ENCODE assay signal across 8 cellular contexts in genomic region chr3:105868450-105868744, GRCh38. TPM values are rescaled to one million over a fixed set of nuclear protein-coding genes. Genes with fewer than 3 reads are reported as not detected.
DNase-seq lines count a peak whose midpoint lies in the region; ATAC-seq and TF ChIP-seq lines count a peak whose summit lies in the region.

No MANE protein-coding gene starts in this region.

- no peaks in the 10 kb centered on the region for H3K27me3 ChIP-seq in H7 (ENCODE audit: control insufficient read depth, insufficient read depth, low read length)

- no peaks in the 10 kb centered on the region for H3K36me3 ChIP-seq in H7 (replicated peaks; ENCODE audit: control insufficient read depth, insufficient read depth, low read length)

- peaks cover 31 to 54% of the 10 kb centered on the region in 2 donors for H3K4me1 Mint-ChIP-seq in natural killer cell treated with Interleukin-12 subunit alpha and Interleukin-12 subunit beta and Interleukin-15 and Interleukin-18, amount 100 ng/mL, for 72 hours (ENCODE audit: low read depth in 2 of 2)

- H3K36me3 Mint-ChIP-seq in natural killer cell treated with Interleukin-12 subunit alpha and Interleukin-12 subunit beta and Interleukin-15 and Interleukin-18, amount 100 ng/mL, for 72 hours, result peaks cover 12% of the 10 kb centered on the region

- H3K27me3 Mint-ChIP-seq in natural killer cell treated with Interleukin-12 subunit alpha and Interleukin-12 subunit beta and Interleukin-15 and Interleukin-18, amount 100 ng/mL, for 72 hours, result no peaks in the 10 kb centered on the region

- H3K27ac Mint-ChIP-seq in natural killer cell treated with Interleukin-12 subunit alpha and Interleukin-12 subunit beta and Interleukin-15 and Interleukin-18, amount 100 ng/mL, for 72 hours, result peak overlapping the region; percentile 87 to 96

- no peaks in the 10 kb centered on the region for H3K9me3 Mint-ChIP-seq in natural killer cell treated with Interleukin-12 subunit alpha and Interleukin-12 subunit beta and Interleukin-15 and Interleukin-18, amount 100 ng/mL, for 72 hours

- H3K4me3 ChIP-seq in H7 (ENCODE audit: insufficient read depth, low read depth, low read length), result peak overlapping the region; percentile 92
- peak overlapping the region; percentile 73 for H3K4me3 ChIP-seq in fibroblast of villous mesenchyme (ENCODE audit: low read depth, low read length)

- peak; percentile 26 to 45 for ATAC-seq in natural killer cell treated with Interleukin-12 subunit alpha and Interleukin-12 subunit beta and Interleukin-15 and Interleukin-18, amount 100 ng/mL, for 72 hours

- DNase-seq in NCI-H510A treated with DMSO at 0.1 percent for 48 hours (lab: John Stamatoyannopoulos, UW) (peak; percentile 35), NCI-H510A (lab: John Stamatoyannopoulos, UW) (no peak), H7 (peak; percentile 69), NAMALWA (ENCODE audit: low spot score) (peak; percentile 39), fibroblast of villous mesenchyme (ENCODE audit: low read depth) (peak; percentile 57), NCI-H2107 treated with DMSO at 0.1 percent for 48 hours (lab: John Stamatoyannopoulos, UW; ENCODE audit: unreplicated experiment) (no peak)
- peak; percentile 77 for DNase-seq in activated effector memory CD4-positive, alpha-beta T cell treated with anti-CD3 and anti-CD28 coated beads, Interleukin-2, amount 50 U/mL, for 16 hours
- peak; percentile 70 for DNase-seq in natural killer cell treated with Interleukin-12 subunit alpha and Interleukin-12 subunit beta and Interleukin-15 and Interleukin-18, amount 100 ng/mL, for 72 hours (ENCODE audit: low spot score)

- H3K4me3 Mint-ChIP-seq in natural killer cell treated with Interleukin-12 subunit alpha and Interleukin-12 subunit beta and Interleukin-15 and Interleukin-18, amount 100 ng/mL, for 72 hours, result peak overlapping the region; percentile 92

- no peak for TF ChIP-seq CTCF in fibroblast of villous mesenchyme (IDR thresholded peaks at IDR 0.05; ENCODE audit: insufficient read depth, low read depth, low read length)

RNA-seq across cellular contexts. Expression of gene CBLB, which starts 0.4 kb away (rescaled TPM):
- 6.5 and 7.9 TPM in 2 replicates for total RNA-seq in H7 (2014; rRNA removed; shearing (Covaris generic))
- 39.0 and 40.6 TPM in 2 replicates for total RNA-seq in fibroblast of villous mesenchyme
- total RNA-seq in natural killer cell treated with Interleukin-12 subunit alpha and Interleukin-12 subunit beta and Interleukin-15 and Interleukin-18, amount 100 ng/mL, for 72 hours, result 10 to 100 TPM; 70.8 to 78.3 TPM

Comparison
In these comparisons a context has a peak if more than half of its experiments do, and no peak if none do; other contexts are left out.
1. DNase-seq: peak in NCI-H510A treated with DMSO at 0.1 percent for 48 hours (single experiment), H7 (single experiment), NAMALWA (single experiment), activated effector memory CD4-positive, alpha-beta T cell treated with anti-CD3 and anti-CD28 coated beads, Interleukin-2, amount 50 U/mL, for 16 hours (single experiment), fibroblast of villous mesenchyme (single experiment) and natural killer cell treated with Interleukin-12 subunit alpha and Interleukin-12 subunit beta and Interleukin-15 and Interleukin-18, amount 100 ng/mL, for 72 hours (single experiment); none in NCI-H510A (single experiment) and NCI-H2107 treated with DMSO at 0.1 percent for 48 hours (single experiment).